19 cellular contexts compared by ENCODE assay signal in genomic region chr17:28293994-28294393, GRCh38.
"Had no signal": no experiment of that assay in that cellular context is flagged by ENCODE, and none has a peak within 500 bp of the region (broad histone marks: within the 10 kb centered on the region; RNA-seq: fewer than 3 reads in every experiment).

No MANE protein-coding gene starts in this region.

- H3K9me3 Mint-ChIP-seq: activated CD4-positive, alpha-beta T cell treated with anti-CD3 and anti-CD28 coated beads, Interleukin-2, amount 10 ng/mL, durations not matched to agents 24 days and 14 days; activated naive CD8-positive, alpha-beta T cell treated with anti-CD3 and anti-CD28 coated beads, Interleukin-2, amount 10 ng/mL, durations not matched to agents 7 days and 5 days; activated T-cell treated with anti-CD3 and anti-CD28 coated beads, Interleukin-2, amount 50 U/mL, for 24 hours; activated T-helper 2 cell treated with anti-CD3 and anti-CD28 coated beads, Interferon-gamma antibody, Interleukin-2, Interleukin-4, amounts not matched to agents 10 μg/mL and 5 μg/mL and 100 μg/mL, durations not matched to agents 14 hours and 24 hours and 36 hours; brain; naive thymus-derived CD8-positive, alpha-beta T cell; stimulated activated naive CD8-positive, alpha-beta T cell treated with anti-CD3 and anti-CD28 coated beads, Interleukin-15, amount 100 ng/mL, for 72 hours had no signal

- ATAC-seq: activated CD8-positive, alpha-beta T cell treated with anti-CD3 and anti-CD28 coated beads, Interleukin-2, amount 10 ng/mL, durations not matched to agents 7 days and 5 days; mucosa of descending colon; naive thymus-derived CD8-positive, alpha-beta T cell; stimulated activated naive CD8-positive, alpha-beta T cell treated with anti-CD3 and anti-CD28 coated beads, Interleukin-15, amount 100 ng/mL, for 72 hours had no signal

- H3K79me2 ChIP-seq: hepatocyte had no signal

- H3K4me1 ChIP-seq: prostate gland, right atrium auricular region had no signal

- H3K36me3 Mint-ChIP-seq: activated naive CD8-positive, alpha-beta T cell treated with anti-CD3 and anti-CD28 coated beads, Interleukin-2, amount 10 ng/mL, durations not matched to agents 7 days and 5 days; brain; naive thymus-derived CD8-positive, alpha-beta T cell had no signal

- H3K4me2 ChIP-seq: hepatocyte had no signal

- H3K4me3 Mint-ChIP-seq: activated CD4-positive, alpha-beta T cell treated with anti-CD3 and anti-CD28 coated beads, Interleukin-2, amount 10 ng/mL, durations not matched to agents 24 days and 14 days; activated CD8-positive, alpha-beta T cell treated with anti-CD3 and anti-CD28 coated beads, Interleukin-2, amount 10 ng/mL, durations not matched to agents 7 days and 5 days; activated naive CD8-positive, alpha-beta T cell treated with anti-CD3 and anti-CD28 coated beads, Interleukin-2, amount 10 ng/mL, durations not matched to agents 7 days and 5 days; activated T-cell treated with anti-CD3 and anti-CD28 coated beads, Interleukin-2, amount 50 U/mL, for 24 hours; brain; naive thymus-derived CD8-positive, alpha-beta T cell; stimulated activated naive CD8-positive, alpha-beta T cell treated with anti-CD3 and anti-CD28 coated beads, Interleukin-15, amount 100 ng/mL, for 72 hours had no signal

- H3K27ac ChIP-seq: hepatocyte, prostate gland, right atrium auricular region had no signal

- H2AFZ ChIP-seq: hepatocyte had no signal

- H3K27ac Mint-ChIP-seq: activated CD4-positive, alpha-beta T cell treated with anti-CD3 and anti-CD28 coated beads, Interleukin-2, amount 10 ng/mL, durations not matched to agents 24 days and 14 days; activated CD8-positive, alpha-beta T cell treated with anti-CD3 and anti-CD28 coated beads, Interleukin-2, amount 10 ng/mL, durations not matched to agents 7 days and 5 days; activated naive CD8-positive, alpha-beta T cell treated with anti-CD3 and anti-CD28 coated beads, Interleukin-2, amount 10 ng/mL, durations not matched to agents 7 days and 5 days; activated T-cell treated with anti-CD3 and anti-CD28 coated beads, Interleukin-2, amount 50 U/mL, for 24 hours; activated T-helper 2 cell treated with anti-CD3 and anti-CD28 coated beads, Interferon-gamma antibody, Interleukin-2, Interleukin-4, amounts not matched to agents 10 μg/mL and 5 μg/mL and 100 μg/mL, durations not matched to agents 14 hours and 24 hours and 36 hours; brain; naive thymus-derived CD8-positive, alpha-beta T cell; stimulated activated naive CD8-positive, alpha-beta T cell treated with anti-CD3 and anti-CD28 coated beads, Interleukin-15, amount 100 ng/mL, for 72 hours had no signal

- DNase-seq: activated CD4-positive, alpha-beta T cell treated with anti-CD3 and anti-CD28 coated beads, Interleukin-2, amount 10 ng/mL, durations not matched to agents 24 days and 14 days; activated CD8-positive, alpha-beta T cell treated with anti-CD3 and anti-CD28 coated beads, Interleukin-2, amount 10 ng/mL, durations not matched to agents 7 days and 5 days; activated naive CD4-positive, alpha-beta T cell treated with Interleukin-2 at 50 U/mL for 16 hours; activated naive CD8-positive, alpha-beta T cell treated with anti-CD3 and anti-CD28 coated beads, Interleukin-2, amount 10 ng/mL, durations not matched to agents 7 days and 5 days; activated T-cell treated with anti-CD3 and anti-CD28 coated beads, Interleukin-2, amount 50 U/mL, for 24 hours; amygdala; caudate nucleus; dorsolateral prefrontal cortex; foreskin fibroblast; mesenchymal stem cell; mucosa of descending colon; naive thymus-derived CD8-positive, alpha-beta T cell; stimulated activated naive CD8-positive, alpha-beta T cell treated with anti-CD3 and anti-CD28 coated beads, Interleukin-15, amount 100 ng/mL, for 72 hours; trophoblast cell had no signal

- H3K27me3 ChIP-seq: dorsolateral prefrontal cortex, hepatocyte, right atrium auricular region had no signal

- H3K4me3 ChIP-seq: dorsolateral prefrontal cortex, hepatocyte, mucosa of descending colon, prostate gland, right atrium auricular region had no signal
